In genomic region chr1:184820956-184821355, GRCh38 we compare ENCODE assay signal across 15 cellular contexts.
DNase-seq lines count a peak whose midpoint lies in the region; ATAC-seq and TF ChIP-seq lines count a peak whose summit lies in the region.
"Had no signal": no experiment of that assay in that cellular context is flagged by ENCODE, and none has a peak within 500 bp of the region (broad histone marks: within the 10 kb centered on the region; RNA-seq: fewer than 3 reads in every experiment).

No MANE protein-coding gene starts in this region.

- H3K27ac Mint-ChIP-seq in activated T-cell treated with anti-CD3 and anti-CD28 coated beads, Interleukin-2, amount 50 U/mL, for 72 hours = peak overlapping the region; percentile 48
- H3K27ac Mint-ChIP-seq in nephron = peak overlapping the region; percentile 41 to 75 (median 58)
- no peak overlapping the region for H3K27ac Mint-ChIP-seq in CD8-positive, alpha-beta T cell
- H3K27ac Mint-ChIP-seq: B cell had no signal

- H3K9me3 ChIP-seq in adrenal gland (replicated peaks in 1 of 3) (no peaks in the 10 kb centered on the region), right cardiac atrium (ENCODE audit: control insufficient read depth, low read length) (no peaks in the 10 kb centered on the region)
- no peaks in the 10 kb centered on the region for H3K9me3 ChIP-seq in CD8-positive, alpha-beta T cell (ENCODE audit: low read length)

- CTCF ChIA-PET in CD8-positive, alpha-beta T cell (lab: Charles Lee) = interaction anchor here (6.1 kb wide), 1 partner anchor 14 kb away, joined by 34 read pairs; no protein-coding TSS in a partner anchor

- 81 to 90% (median 89%) methylated on average over 5 of the region's 5 CpGs for WGBS in adrenal gland, 4 donors
- WGBS in right cardiac atrium = 71% methylated on average over 5 of the region's 5 CpGs

- H3K4me1 Mint-ChIP-seq in activated T-cell treated with anti-CD3 and anti-CD28 coated beads, Interleukin-2, amount 50 U/mL, for 72 hours (ENCODE audit: low read depth) = peaks cover 16% of the 10 kb centered on the region
- H3K4me1 Mint-ChIP-seq in nephron = peaks cover 58% of the 10 kb centered on the region
- peaks cover 3% of the 10 kb centered on the region for H3K4me1 Mint-ChIP-seq in CD8-positive, alpha-beta T cell (ENCODE audit: low read depth)

- intact Hi-C loops in adrenal gland (cut with DNase I) = loop anchor here in 1 of 2 donors (10.0 kb wide), 1 partner anchor 64 kb away; no protein-coding TSS in a partner anchor
- intact Hi-C loops in right cardiac atrium (cut with DNase I) = loop anchor here in 1 of 4 donors (10.0 kb wide), 1 partner anchor 74 kb away; no protein-coding TSS in a partner anchor
- intact Hi-C loops in CD8-positive, alpha-beta T cell (cut with DNase I, micrococcal nuclease) = no loop called here

- DNase-seq in activated T-cell treated with anti-CD3 and anti-CD28 coated beads, Interleukin-2, amount 50 U/mL, for 72 hours = no peak
- no peak for DNase-seq in activated T-cell treated with anti-CD3 and anti-CD28 coated beads, Interleukin-2, amount 50 U/mL, for 48 hours
- peak; percentile 15 for DNase-seq in dermis blood vessel endothelial cell
- DNase-seq in adrenal gland = no peak
- no peak for DNase-seq in right cardiac atrium
- no peak for DNase-seq in CD8-positive, alpha-beta T cell
- DNase-seq in foreskin fibroblast = no peak
- DNase-seq: CD4-positive, alpha-beta memory T cell; DMS53; GF-D8 had no signal

- H3K27me3 ChIP-seq in adrenal gland (no peaks in the 10 kb centered on the region), right cardiac atrium (ENCODE audit: control insufficient read depth, insufficient read depth) (no peaks in the 10 kb centered on the region)
- H3K27me3 ChIP-seq in CD8-positive, alpha-beta T cell (ENCODE audit: insufficient read depth, low read length) = no peaks in the 10 kb centered on the region

- H3K27ac ChIP-seq in adrenal gland (no peak overlapping the region), right cardiac atrium (ENCODE audit: low read length) (no peak overlapping the region)
- no peak overlapping the region for H3K27ac ChIP-seq in CD8-positive, alpha-beta T cell (ENCODE audit: low read depth, low read length)
- H3K27ac ChIP-seq: 22Rv1, C4-2B had no signal

- no peaks in the 10 kb centered on the region for H3K27me3 Mint-ChIP-seq in activated T-cell treated with anti-CD3 and anti-CD28 coated beads, Interleukin-2, amount 50 U/mL, for 72 hours (ENCODE audit: low read depth)
- no peaks in the 10 kb centered on the region for H3K27me3 Mint-ChIP-seq in nephron (ENCODE audit: low read depth)
- H3K27me3 Mint-ChIP-seq in CD8-positive, alpha-beta T cell (ENCODE audit: low read depth) = no peaks in the 10 kb centered on the region
- H3K27me3 Mint-ChIP-seq: B cell; CD4-positive, alpha-beta memory T cell had no signal

- no peak overlapping the region for H3K4me3 Mint-ChIP-seq in activated T-cell treated with anti-CD3 and anti-CD28 coated beads, Interleukin-2, amount 50 U/mL, for 72 hours
- H3K4me3 Mint-ChIP-seq in nephron = no peak overlapping the region
- no peak overlapping the region for H3K4me3 Mint-ChIP-seq in CD8-positive, alpha-beta T cell
- H3K4me3 Mint-ChIP-seq: B cell; CD4-positive, alpha-beta memory T cell had no signal

- ATAC-seq in activated T-cell treated with anti-CD3 and anti-CD28 coated beads, Interleukin-2, amount 50 U/mL, for 72 hours (replicated peaks in 1 of 2) = no peak
- ATAC-seq in right cardiac atrium = no peak
- no peak for ATAC-seq in CD8-positive, alpha-beta T cell
- ATAC-seq: HCT116 had no signal

- H3K36me3 ChIP-seq in adrenal gland (replicated peaks in 1 of 2) = no peaks in the 10 kb centered on the region
- H3K36me3 ChIP-seq in CD8-positive, alpha-beta T cell (ENCODE audit: insufficient read depth, low read length) = no peaks in the 10 kb centered on the region

- POLR2A ChIA-PET in CD8-positive, alpha-beta T cell (lab: Charles Lee) = interaction anchor here (0.6 kb wide), 1 partner anchor 1504 kb away, joined by 4 read pairs; no protein-coding TSS in a partner anchor

- TF ChIP-seq CTCF in nephron (IDR thresholded peaks at IDR 0.05; ENCODE audit: unreplicated experiment in 3 of 3) = no peak
- no peak for TF ChIP-seq CTCF in adrenal gland (IDR thresholded peaks at IDR 0.05)
- no peak for TF ChIP-seq CTCF in CD8-positive, alpha-beta T cell (IDR thresholded peaks at IDR 0.05)
- TF ChIP-seq CTCF in foreskin fibroblast (IDR thresholded peaks at IDR 0.05; ENCODE audit: low read depth, low read length) = no peak

- no peak for TF ChIP-seq POLR2A in adrenal gland (IDR thresholded peaks at IDR 0.05)

- H3K4me3 ChIP-seq in adrenal gland (no peak overlapping the region), right cardiac atrium (ENCODE audit: low read length) (no peak overlapping the region), foreskin fibroblast (ENCODE audit: low read depth in 1 of 2, low read length in 2 of 2) (no peak overlapping the region)
- no peak overlapping the region for H3K4me3 ChIP-seq in CD8-positive, alpha-beta T cell (ENCODE audit: low read depth, low read length)

- H3K9me3 Mint-ChIP-seq in activated T-cell treated with anti-CD3 and anti-CD28 coated beads, Interleukin-2, amount 50 U/mL, for 72 hours = peaks cover 0 to 3% of the 10 kb centered on the region in 2 donors
- H3K9me3 Mint-ChIP-seq in nephron = peaks cover 8% of the 10 kb centered on the region
- no peaks in the 10 kb centered on the region for H3K9me3 Mint-ChIP-seq in CD8-positive, alpha-beta T cell

- peaks cover 0 to 5% of the 10 kb centered on the region in 2 donors for H3K4me1 ChIP-seq in adrenal gland (replicated peaks in 1 of 2)
- peaks cover 10% of the 10 kb centered on the region for H3K4me1 ChIP-seq in right cardiac atrium (ENCODE audit: control insufficient read depth, insufficient read depth, low read length)
- no peaks in the 10 kb centered on the region for H3K4me1 ChIP-seq in CD8-positive, alpha-beta T cell (ENCODE audit: insufficient read depth, low read length)

- peaks cover 14 to 25% of the 10 kb centered on the region in 2 donors for H3K36me3 Mint-ChIP-seq in activated T-cell treated with anti-CD3 and anti-CD28 coated beads, Interleukin-2, amount 50 U/mL, for 72 hours (ENCODE audit: insufficient read depth in 2 of 2)
- peaks cover 6% of the 10 kb centered on the region for H3K36me3 Mint-ChIP-seq in nephron (ENCODE audit: low read depth)
- peaks cover 27% of the 10 kb centered on the region for H3K36me3 Mint-ChIP-seq in CD8-positive, alpha-beta T cell
